26 cellular contexts compared by ENCODE assay signal in genomic region chr4:142080960-142081359, GRCh38.
DNase-seq lines count a peak whose midpoint lies in the region; ATAC-seq and TF ChIP-seq lines count a peak whose summit lies in the region.
"Had no signal": no experiment of that assay in that cellular context is flagged by ENCODE, and none has a peak within 500 bp of the region (broad histone marks: within the 10 kb centered on the region; RNA-seq: fewer than 3 reads in every experiment).

No MANE protein-coding gene starts in this region.

- intact Hi-C loops in Right ventricle myocardium superior (cut with DNase I), result no loop called here

- H3K9me2 ChIP-seq in hepatocyte (replicated peaks; ENCODE audit: insufficient read depth), result no peaks in the 10 kb centered on the region

- H3K4me1 ChIP-seq in right atrium auricular region (no peaks in the 10 kb centered on the region), hepatocyte (ENCODE audit: insufficient read depth) (peaks cover 7% of the 10 kb centered on the region), smooth muscle cell (ENCODE audit: low read depth) (no peaks in the 10 kb centered on the region)
- H3K4me1 ChIP-seq: testis had no signal

- H3K4me2 ChIP-seq in hepatocyte, result peak overlapping the region; percentile 29
- peak overlapping the region; percentile 63 for H3K4me2 ChIP-seq in smooth muscle cell

- no peak overlapping the region for H3K27ac ChIP-seq in right atrium auricular region
- H3K27ac ChIP-seq in hepatocyte, result no peak overlapping the region
- H3K27ac ChIP-seq in smooth muscle cell (ENCODE audit: low read depth), result no peak overlapping the region
- H3K27ac ChIP-seq: testis had no signal

- DNase-seq in Right ventricle myocardium superior (no peak), right atrium auricular region (ENCODE audit: low spot score) (no peak), astrocyte of the hippocampus (ENCODE audit: low read depth, low spot score) (peak; percentile 16), hepatocyte (ENCODE audit: low spot score) (peak; percentile 18), smooth muscle cell (lab: John Stamatoyannopoulos, UW; ENCODE audit: unreplicated experiment) (no peak)
- DNase-seq in central memory CD4-positive, alpha-beta T cell, result no peak
- DNase-seq: activated CD4-positive, alpha-beta memory T cell treated with anti-CD3 and anti-CD28 coated beads, Interleukin-2, amount 10 ng/mL, durations not matched to agents 7 days and 5 days; activated CD8-positive, alpha-beta memory T cell treated with anti-CD3 and anti-CD28 coated beads, Interleukin-2, amount 50 U/mL, for 4 hours; activated naive CD4-positive, alpha-beta T cell treated with Interleukin-2 at 50 U/mL for 16 hours; Calu3; CD4-positive, CD25-positive, alpha-beta regulatory T cell; cortex of kidney; DMS79; effector memory CD8-positive, alpha-beta T cell; GF-D8; glutamatergic neuron; NCI-H1048; NCI-H2171 treated with DMSO at 0.1 percent for 48 hours; NCI-H524; nephron progenitor cell; OCI-M1; stimulated activated CD4-positive, alpha-beta T cell treated with anti-CD3 and anti-CD28 coated beads, Interleukin-1b, Interleukin-23, amount 100 ng/mL, for 48 hours; stimulated activated naive CD8-positive, alpha-beta T cell treated with anti-CD3 and anti-CD28 coated beads, Interleukin-15, Interleukin-2, amounts not matched to agents 100 U/mL and 50 U/mL, for 24 hours; testis had no signal

- no peaks in the 10 kb centered on the region for H3K27me3 ChIP-seq in right atrium auricular region
- no peaks in the 10 kb centered on the region for H3K27me3 ChIP-seq in hepatocyte
- no peaks in the 10 kb centered on the region for H3K27me3 ChIP-seq in smooth muscle cell (ENCODE audit: low read depth)
- H3K27me3 ChIP-seq: testis had no signal

- H3K4me3 ChIP-seq in right atrium auricular region, result no peak overlapping the region
- H3K4me3 ChIP-seq in hepatocyte, result no peak overlapping the region
- H3K4me3 ChIP-seq in smooth muscle cell, result no peak overlapping the region
- H3K4me3 ChIP-seq: testis had no signal

- H3K9ac ChIP-seq in smooth muscle cell (ENCODE audit: low read depth), result no peak overlapping the region

- H3K9me3 ChIP-seq in right atrium auricular region, result no peaks in the 10 kb centered on the region
- no peaks in the 10 kb centered on the region for H3K9me3 ChIP-seq in hepatocyte (ENCODE audit: low read depth)
- H3K9me3 ChIP-seq in smooth muscle cell (replicated peaks; ENCODE audit: low read depth), result no peaks in the 10 kb centered on the region
- H3K9me3 ChIP-seq: testis had no signal

- peak; percentile 74 for ATAC-seq in Right ventricle myocardium superior (ENCODE audit: poor library complexity)
- no peak for ATAC-seq in HG02884 (IDR thresholded peaks at IDR 0.05; ENCODE audit: unreplicated experiment)
- ATAC-seq in HG03342 (IDR thresholded peaks at IDR 0.05; ENCODE audit: unreplicated experiment), result no peak
- ATAC-seq: effector memory CD8-positive, alpha-beta T cell; stimulated activated naive CD8-positive, alpha-beta T cell treated with anti-CD3 and anti-CD28 coated beads, Interleukin-15, Interleukin-2, amounts not matched to agents 100 U/mL and 50 U/mL, for 24 hours had no signal

- no peaks in the 10 kb centered on the region for H3F3A ChIP-seq in smooth muscle cell (ENCODE audit: low read depth)

- no peaks in the 10 kb centered on the region for H3K36me3 ChIP-seq in right atrium auricular region
- no peaks in the 10 kb centered on the region for H3K36me3 ChIP-seq in hepatocyte (replicated peaks; ENCODE audit: insufficient read depth, low read depth)
- H3K36me3 ChIP-seq in smooth muscle cell (ENCODE audit: low read depth), result no peaks in the 10 kb centered on the region

- H4K20me1 ChIP-seq in hepatocyte (ENCODE audit: insufficient read depth, poor library complexity, severe bottlenecking) (no peaks in the 10 kb centered on the region), smooth muscle cell (ENCODE audit: low read depth) (no peaks in the 10 kb centered on the region)

- H3K79me2 ChIP-seq in hepatocyte (no peaks in the 10 kb centered on the region), smooth muscle cell (ENCODE audit: low read depth) (no peaks in the 10 kb centered on the region)

- no peak overlapping the region for H2AFZ ChIP-seq in hepatocyte
- peak overlapping the region; percentile 49 for H2AFZ ChIP-seq in smooth muscle cell (ENCODE audit: low read depth)

- WGBS in hepatocyte (ENCODE audit: low lambda C conversion rate, missing lambda C conversion rate), result 33% methylated on average over 4 of the region's 4 CpGs
- 10% methylated on average over 4 of the region's 4 CpGs for WGBS in smooth muscle cell (ENCODE audit: low lambda C conversion rate)

- no peak for TF ChIP-seq CTCF in right atrium auricular region (IDR thresholded peaks at IDR 0.05)
- TF ChIP-seq CTCF in hepatocyte (IDR thresholded peaks at IDR 0.05; ENCODE audit: poor library complexity), result no peak
- TF ChIP-seq CTCF in smooth muscle cell (IDR thresholded peaks at IDR 0.05; ENCODE audit: borderline replicate concordance, insufficient read depth, poor library complexity, severe bottlenecking), result no peak

Comparison
In these comparisons a context has a peak if more than half of its experiments do, and no peak if none do; other contexts are left out.
1. DNase-seq: peak in astrocyte of the hippocampus (single experiment) and hepatocyte (single experiment); none in Right ventricle myocardium superior (single experiment), right atrium auricular region (single experiment), smooth muscle cell (single experiment) and central memory CD4-positive, alpha-beta T cell (single experiment).